Comparison of ENCODE assay signal across 1 cellular context in genomic region chr1:151790071-151790939, GRCh38.
TF ChIP-seq lines count a peak whose summit lies in the region.

Gene TDRKH, minus strand, starts transcription at chr1:151790500. Its CDS starts 7,478 bp downstream, at chr1:151783022.

TF ChIP-seq in HEK293, 187 proteins besides CTCF, POLR2A, EP300 and RAD21 (continued from another document and continues in another):
- no peak for TF ChIP-seq ZNF280C (tag by site-specific recombination; IDR thresholded peaks at IDR 0.05)
- peak; percentile 74 for TF ChIP-seq ZBTB20 (tag by site-specific recombination; IDR thresholded peaks at IDR 0.05)
- TF ChIP-seq ZNF549 (tag by site-specific recombination; IDR thresholded peaks at IDR 0.05): no peak
- TF ChIP-seq ZNF548 (tag by site-specific recombination; IDR thresholded peaks at IDR 0.05): peak; percentile 75; the same call in 1 of the 2 replicates
- no peak for TF ChIP-seq ZNF585B (tag by site-specific recombination; IDR thresholded peaks at IDR 0.05)
- TF ChIP-seq GLI2 (tag by site-specific recombination; IDR thresholded peaks at IDR 0.05; ENCODE audit: borderline replicate concordance, low read depth): no peak
- peak; percentile 8; the same call in 1 of the 2 replicates for TF ChIP-seq ZEB2 (tag by site-specific recombination; IDR thresholded peaks at IDR 0.05)
- TF ChIP-seq SALL2 (tag by site-specific recombination; IDR thresholded peaks at IDR 0.05; ENCODE audit: borderline replicate concordance): no peak
- TF ChIP-seq ZNF639 (tag by site-specific recombination; IDR thresholded peaks at IDR 0.05): peak; percentile 57; the same call in 1 of the 2 replicates
- peak; percentile 57 for TF ChIP-seq ZNF10 (tag by site-specific recombination; IDR thresholded peaks at IDR 0.05)
- peak; percentile 63 for TF ChIP-seq PRDM4 (tag by site-specific recombination; IDR thresholded peaks at IDR 0.05)
- TF ChIP-seq ZNF366 (tag by site-specific recombination; conservative IDR thresholded peaks at IDR 0.05): peak; percentile 36; the same call in 1 of the 2 replicates
- TF ChIP-seq MEIS1 (CRISPR knock-in tag; IDR thresholded peaks at IDR 0.05; ENCODE audit: borderline replicate concordance): no peak
- no peak for TF ChIP-seq ZNF473 (tag by site-specific recombination; IDR thresholded peaks at IDR 0.05)
- TF ChIP-seq ZNF23 (tag by site-specific recombination; IDR thresholded peaks at IDR 0.05; ENCODE audit: borderline replicate concordance): no peak
- TF ChIP-seq ZBTB8A (tag by site-specific recombination; IDR thresholded peaks at IDR 0.05): peak; percentile 56; the same call in 1 of the 2 replicates
- no peak for TF ChIP-seq ZBTB49 (tag by site-specific recombination; IDR thresholded peaks at IDR 0.05; ENCODE audit: low read depth)
- TF ChIP-seq HOXD13 (CRISPR knock-in tag; IDR thresholded peaks at IDR 0.05; ENCODE audit: borderline replicate concordance): no peak
- no peak for TF ChIP-seq ZNF837 (tag by site-specific recombination; IDR thresholded peaks at IDR 0.05)
- TF ChIP-seq WT1 (tag by site-specific recombination; IDR thresholded peaks at IDR 0.05): peak; percentile 72
- peak; percentile 98 for TF ChIP-seq ZNF501 (tag by site-specific recombination; IDR thresholded peaks at IDR 0.05)
- no peak for TF ChIP-seq HOXC10 (CRISPR knock-in tag; IDR thresholded peaks at IDR 0.05)
- TF ChIP-seq GLIS2 (tag by site-specific recombination; IDR thresholded peaks at IDR 0.05): peak; percentile 99
- TF ChIP-seq SP2 (tag by site-specific recombination; IDR thresholded peaks at IDR 0.05): peak; percentile 100
- peak; percentile 62 for TF ChIP-seq ZSCAN4 (tag by site-specific recombination; IDR thresholded peaks at IDR 0.05)
- no peak for TF ChIP-seq ATF2 (tag by site-specific recombination; IDR thresholded peaks at IDR 0.05; ENCODE audit: low read depth)
- peak; percentile 89 for TF ChIP-seq ZFP69B (tag by site-specific recombination; IDR thresholded peaks at IDR 0.05)
- TF ChIP-seq ZNF677 (tag by site-specific recombination; IDR thresholded peaks at IDR 0.05): no peak
- peak; percentile 65; the same call in 1 of the 2 replicates for TF ChIP-seq MYNN (tag by site-specific recombination; IDR thresholded peaks at IDR 0.05; ENCODE audit: borderline replicate concordance)
- no peak for TF ChIP-seq SCRT1 (tag by site-specific recombination; IDR thresholded peaks at IDR 0.05; ENCODE audit: borderline replicate concordance)
- peak; percentile 91 for TF ChIP-seq SP7 (tag by site-specific recombination; IDR thresholded peaks at IDR 0.05)
- peak; percentile 96 for TF ChIP-seq ZBTB7A (tag by site-specific recombination; IDR thresholded peaks at IDR 0.05; ENCODE audit: low read depth)
- no peak for TF ChIP-seq ZNF157 (tag by site-specific recombination; IDR thresholded peaks at IDR 0.05)
- TF ChIP-seq ZNF513 (tag by site-specific recombination; IDR thresholded peaks at IDR 0.05): no peak
- peak; percentile 78 for TF ChIP-seq KLF9 (tag by site-specific recombination; IDR thresholded peaks at IDR 0.05; ENCODE audit: low read depth)
- TF ChIP-seq ZNF561 (tag by site-specific recombination; IDR thresholded peaks at IDR 0.05; ENCODE audit: borderline replicate concordance): peak; percentile 61; the same call in 1 of the 2 replicates
- peak; percentile 96 for TF ChIP-seq ZNF2 (tag by site-specific recombination; IDR thresholded peaks at IDR 0.05)
- TF ChIP-seq ZNF76 (tag by site-specific recombination; IDR thresholded peaks at IDR 0.05; ENCODE audit: borderline replicate concordance, low read depth): peak; percentile 72; the same call in 1 of the 2 replicates
- peak; percentile 97 for TF ChIP-seq ZIC2 (tag by site-specific recombination; IDR thresholded peaks at IDR 0.05)
- no peak for TF ChIP-seq ELK4 (IDR thresholded peaks at IDR 0.05; ENCODE audit: borderline replicate concordance, low read depth, low read length)
- no peak for TF ChIP-seq ZNF776 (tag by site-specific recombination; IDR thresholded peaks at IDR 0.05; ENCODE audit: borderline replicate concordance)
- TF ChIP-seq OSR2 (tag by site-specific recombination; IDR thresholded peaks at IDR 0.05): peak; percentile 29; the same call in 1 of the 2 replicates
- TF ChIP-seq ZNF530 (tag by site-specific recombination; IDR thresholded peaks at IDR 0.05; ENCODE audit: low read depth): no peak
- peak; percentile 59; the same call in 1 of the 2 replicates for TF ChIP-seq ZNF580 (tag by site-specific recombination; IDR thresholded peaks at IDR 0.05)
- TF ChIP-seq ZNF155 (tag by site-specific recombination; IDR thresholded peaks at IDR 0.05): no peak
- TF ChIP-seq ZNF398 (tag by site-specific recombination; IDR thresholded peaks at IDR 0.05): peak; percentile 89
- no peak for TF ChIP-seq SCRT2 (tag by site-specific recombination; IDR thresholded peaks at IDR 0.05)
- TF ChIP-seq ZNF114 (tag by site-specific recombination; IDR thresholded peaks at IDR 0.05): no peak
